Comparison of ENCODE assay signal across 16 cellular contexts in the genomic region with DNA sequence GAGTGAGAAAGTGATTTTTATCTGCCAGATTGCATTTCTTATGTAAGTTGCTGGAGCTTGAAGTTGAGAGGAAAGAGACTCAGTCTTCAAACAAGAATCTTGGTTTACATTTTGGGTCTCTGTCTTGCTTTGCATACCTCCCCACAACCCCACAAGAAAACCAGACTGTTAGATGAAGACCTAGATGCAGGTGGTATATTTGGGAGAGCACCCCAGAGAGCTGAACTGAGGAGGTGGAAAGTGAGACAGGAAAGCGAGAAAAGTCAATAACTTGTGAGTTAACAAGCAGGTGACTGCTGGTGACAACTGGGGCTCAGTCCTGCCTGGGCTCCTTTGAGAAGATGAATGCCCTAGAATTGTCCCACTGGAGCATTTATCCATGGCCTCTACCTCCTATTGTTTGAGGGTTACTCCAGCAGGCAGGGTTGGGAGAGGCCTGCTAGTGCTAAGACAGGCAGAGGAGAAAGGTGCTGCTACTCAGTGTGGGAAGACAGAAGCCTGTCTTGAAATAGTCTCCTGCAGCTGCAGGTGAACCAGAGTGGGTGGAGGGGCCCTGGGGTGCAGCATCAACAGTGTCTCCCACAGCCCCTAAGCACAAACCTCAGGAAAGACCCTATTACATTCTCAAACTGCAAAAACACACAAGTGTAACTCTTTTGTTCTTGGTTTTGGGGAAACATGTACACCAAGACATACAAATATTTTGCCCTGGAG. TPM values are rescaled to one million over a fixed set of nuclear protein-coding genes. Genes with fewer than 3 reads are reported as not detected.
A peak's percentile ranks its signal among the peaks of the same experiment; 100 is the strongest.
DNase-seq lines count a peak whose midpoint lies in the region; ATAC-seq and TF ChIP-seq lines count a peak whose summit lies in the region.
"Had no signal": no experiment of that assay in that cellular context is flagged by ENCODE, and none has a peak within 500 bp of the region (broad histone marks: within the 10 kb centered on the region; RNA-seq: fewer than 3 reads in every experiment).

No MANE protein-coding gene starts in this region.

- H3K9me3 ChIP-seq in Peyer's patch = peaks cover 0 to 5% (median 0%) of the 10 kb centered on the region in 4 donors
- no peaks in the 10 kb centered on the region for H3K9me3 ChIP-seq in BE2C

- no peak overlapping the region for H3K27ac ChIP-seq in Peyer's patch
- H3K27ac ChIP-seq: tibial artery had no signal

- H3K27me3 ChIP-seq in Peyer's patch = no peaks in the 10 kb centered on the region
- H3K27me3 ChIP-seq in BE2C = no peaks in the 10 kb centered on the region
- H3K27me3 ChIP-seq: sigmoid colon, tibial artery had no signal

- in situ Hi-C loops in ACHN (cut with HindIII; ENCODE audit: low pct_ligation_motif_present, low pct_unique_long_range_greater_than_20kb, low sequenced_read_pairs) = no loop called here

- H3K4me1 ChIP-seq in Peyer's patch (no peaks in the 10 kb centered on the region), BE2C (no peaks in the 10 kb centered on the region)
- H3K4me1 ChIP-seq: tibial artery had no signal

- TF ChIP-seq POLR2A in Peyer's patch (IDR thresholded peaks at IDR 0.05) = no peak

- no peak for TF ChIP-seq CTCF in Peyer's patch (IDR thresholded peaks at IDR 0.05)
- TF ChIP-seq CTCF in BE2C (IDR thresholded peaks at IDR 0.05; ENCODE audit: low read depth, low read length) = no peak

- ATAC-seq in GM18517 (IDR thresholded peaks at IDR 0.05; ENCODE audit: unreplicated experiment) (peak; percentile 94), GM21381 (IDR thresholded peaks at IDR 0.05; ENCODE audit: unreplicated experiment) (peak; percentile 87), HG02943 (IDR thresholded peaks at IDR 0.05; ENCODE audit: low read depth, unreplicated experiment) (peak; percentile 79)

- no peak overlapping the region for H3K4me3 ChIP-seq in Jurkat, Clone E6-1 (ENCODE audit: low read length)
- H3K4me3 ChIP-seq in Peyer's patch (no peak overlapping the region), BE2C (ENCODE audit: low read depth, low read length) (no peak overlapping the region)
- H3K4me3 ChIP-seq: sigmoid colon, tibial artery had no signal

- DNase-seq in Jurkat, Clone E6-1 (ENCODE audit: low read depth, low spot score) = peak; percentile 17
- DNase-seq in NCI-H2107 treated with DMSO at 0.1 percent for 48 hours (lab: John Stamatoyannopoulos, UW; ENCODE audit: unreplicated experiment) (no peak), Peyer's patch (no peak), ACHN (no peak), BE2C (no peak)
- DNase-seq: activated CD4-positive, alpha-beta memory T cell treated with anti-CD3 and anti-CD28 coated beads for 36 hours; activated naive CD4-positive, alpha-beta T cell treated with anti-CD3 and anti-CD28 coated beads, Interleukin-2, amount 10 ng/mL, durations not matched to agents 7 days and 5 days; immature natural killer cell; NCI-H1436 treated with DMSO at 0.1 percent for 48 hours; sigmoid colon; T-helper 1 cell; tibial artery had no signal

- H3K36me3 ChIP-seq in Peyer's patch = no peaks in the 10 kb centered on the region
- H3K36me3 ChIP-seq in BE2C = no peaks in the 10 kb centered on the region
- H3K36me3 ChIP-seq: sigmoid colon, tibial artery had no signal

RNA-seq across cellular contexts. Expression of gene CCK, which starts 10.6 kb away (rescaled TPM):
- polyA plus RNA-seq in Jurkat, Clone E6-1 (2012; ENCODE audit: insufficient read depth, insufficient read length) = not detected
- total RNA-seq in Peyer's patch = 1 to 10 TPM in 1 of 4 donors, not detected in 3; 3.5 TPM
- not detected for polyA plus RNA-seq in BE2C (2012; ENCODE audit: insufficient read depth, insufficient read length, low read depth)
- total RNA-seq: activated CD4-positive, alpha-beta memory T cell treated with anti-CD3 and anti-CD28 coated beads for 36 hours; myocyte had no signal
- polyA plus RNA-seq: immature natural killer cell had no signal
